In genomic region chr2:11111811-11112425, GRCh38 we compare ENCODE assay signal across 29 cellular contexts. TPM values are rescaled to one million over a fixed set of nuclear protein-coding genes. Genes with fewer than 3 reads are reported as not detected.
A peak's percentile ranks its signal among the peaks of the same experiment; 100 is the strongest.
DNase-seq lines count a peak whose midpoint lies in the region; ATAC-seq and TF ChIP-seq lines count a peak whose summit lies in the region.
"Had no signal": no experiment of that assay in that cellular context is flagged by ENCODE, and none has a peak within 500 bp of the region (broad histone marks: within the 10 kb centered on the region; RNA-seq: fewer than 3 reads in every experiment).

No MANE protein-coding gene starts in this region.

- H3K9me3 ChIP-seq in SK-N-SH, result no peaks in the 10 kb centered on the region
- H3K9me3 ChIP-seq: adrenal gland, stomach had no signal

- no peak overlapping the region for H3K4me3 Mint-ChIP-seq in activated T-helper 17 cell treated with anti-CD3 and anti-CD28 coated beads, Interleukin-2, amount 50 U/mL, for 72 hours
- H3K4me3 Mint-ChIP-seq in activated T-helper 2 cell treated with anti-CD3 and anti-CD28 coated beads, Interferon-gamma antibody, Interleukin-2, Interleukin-4, amounts not matched to agents 10 μg/mL and 5 μg/mL and 100 μg/mL, durations not matched to agents 14 hours and 24 hours and 36 hours (ENCODE audit: low read depth), result no peak overlapping the region
- H3K4me3 Mint-ChIP-seq: activated CD8-positive, alpha-beta T cell treated with anti-CD3 and anti-CD28 coated beads, Interleukin-2, amount 10 ng/mL, durations not matched to agents 7 days and 5 days; mesothelial cell of epicardium; nephron progenitor cell; type B pancreatic cell had no signal

- no peaks in the 10 kb centered on the region for H3K36me3 Mint-ChIP-seq in activated T-helper 17 cell treated with anti-CD3 and anti-CD28 coated beads, Interleukin-2, amount 50 U/mL, for 72 hours (ENCODE audit: low read depth)
- H3K36me3 Mint-ChIP-seq in activated T-helper 2 cell treated with anti-CD3 and anti-CD28 coated beads, Interferon-gamma antibody, Interleukin-2, Interleukin-4, amounts not matched to agents 10 μg/mL and 5 μg/mL and 100 μg/mL, durations not matched to agents 14 hours and 24 hours and 36 hours (ENCODE audit: low read depth), result no peaks in the 10 kb centered on the region
- H3K36me3 Mint-ChIP-seq: mesothelial cell of epicardium, type B pancreatic cell had no signal

- no peaks in the 10 kb centered on the region for H4K20me1 ChIP-seq in SK-N-SH (ENCODE audit: insufficient read depth)

- ATAC-seq in SK-N-SH treated with all-trans-retinoic acid at 6 μM for 48 hours (peak; percentile 39; the same call in 2 of the 3 replicates), GM18909 (IDR thresholded peaks at IDR 0.05; ENCODE audit: poor library complexity, unreplicated experiment) (no peak)
- peak; percentile 72 for ATAC-seq in activated T-helper 17 cell treated with anti-CD3 and anti-CD28 coated beads, Interleukin-2, amount 50 U/mL, for 72 hours (replicated peaks)
- ATAC-seq: activated CD8-positive, alpha-beta T cell treated with anti-CD3 and anti-CD28 coated beads, Interleukin-2, amount 10 ng/mL, durations not matched to agents 7 days and 5 days; left cardiac atrium had no signal

- no peaks in the 10 kb centered on the region for H3K79me2 ChIP-seq in SK-N-SH (ENCODE audit: insufficient read depth)

- no peak overlapping the region for H3K4me2 ChIP-seq in SK-N-SH

- H3K9ac ChIP-seq in SK-N-SH, result no peak overlapping the region

- POLR2A ChIA-PET in SK-N-SH (lab: Yijun Ruan, JAX), result no interaction called here

- TF ChIP-seq EP300 in SK-N-SH (IDR thresholded peaks at IDR 0.05; ENCODE audit: borderline replicate concordance in 1 of 2, low read depth in 1 of 2, low read length in 1 of 2), result no peak

- peak overlapping the region; percentile 6 for H3K27ac Mint-ChIP-seq in activated T-helper 17 cell treated with anti-CD3 and anti-CD28 coated beads, Interleukin-2, amount 50 U/mL, for 72 hours
- no peak overlapping the region for H3K27ac Mint-ChIP-seq in activated T-helper 2 cell treated with anti-CD3 and anti-CD28 coated beads, Interferon-gamma antibody, Interleukin-2, Interleukin-4, amounts not matched to agents 10 μg/mL and 5 μg/mL and 100 μg/mL, durations not matched to agents 14 hours and 24 hours and 36 hours
- H3K27ac Mint-ChIP-seq: activated CD8-positive, alpha-beta T cell treated with anti-CD3 and anti-CD28 coated beads, Interleukin-2, amount 10 ng/mL, durations not matched to agents 7 days and 5 days; mesothelial cell of epicardium; nephron progenitor cell; progenitor cell of endocrine pancreas; type B pancreatic cell had no signal

- H3K9me3 Mint-ChIP-seq in activated T-helper 17 cell treated with anti-CD3 and anti-CD28 coated beads, Interleukin-2, amount 50 U/mL, for 72 hours, result peaks cover 5% of the 10 kb centered on the region
- peaks cover 12% of the 10 kb centered on the region for H3K9me3 Mint-ChIP-seq in activated T-helper 2 cell treated with anti-CD3 and anti-CD28 coated beads, Interferon-gamma antibody, Interleukin-2, Interleukin-4, amounts not matched to agents 10 μg/mL and 5 μg/mL and 100 μg/mL, durations not matched to agents 14 hours and 24 hours and 36 hours
- H3K9me3 Mint-ChIP-seq: type B pancreatic cell had no signal

- WGBS in SK-N-SH (ENCODE audit: low lambda C conversion rate), result 83% methylated on average over 7 of the region's 13 CpGs

- DNase-seq in SK-N-SH (no peak), HT1080 (ENCODE audit: low read depth) (peak; percentile 45), mesenteric fat pad (ENCODE audit: low spot score) (peak; percentile 33), NCI-H226 (no peak)
- no peak for DNase-seq in activated T-helper 2 cell treated with anti-CD3 and anti-CD28 coated beads, Interferon-gamma antibody, Interleukin-2, Interleukin-4, amounts not matched to agents 10 μg/mL and 5 μg/mL and 100 μg/mL, durations not matched to agents 14 hours and 24 hours and 36 hours (ENCODE audit: low spot score)
- DNase-seq: activated CD8-positive, alpha-beta T cell treated with anti-CD3 and anti-CD28 coated beads, Interleukin-2, amount 10 ng/mL, durations not matched to agents 7 days and 5 days; caudate nucleus; DND-41; dorsolateral prefrontal cortex; erythroblast; Kasumi-1; left cardiac atrium; NCI-H1092 treated with DMSO at 0.1 percent for 48 hours; NCI-H2081 treated with DMSO at 0.1 percent for 48 hours; NCI-H69; nephron progenitor cell; SIG-M5; stimulated activated CD4-positive, alpha-beta T cell treated with anti-CD3 and anti-CD28 coated beads, Interleukin-1b, Interleukin-23, amount 100 ng/mL, for 48 hours; stomach; T-helper 2 cell had no signal

- H3K4me1 Mint-ChIP-seq in activated T-helper 17 cell treated with anti-CD3 and anti-CD28 coated beads, Interleukin-2, amount 50 U/mL, for 72 hours, result peaks cover 4% of the 10 kb centered on the region
- H3K4me1 Mint-ChIP-seq in activated T-helper 2 cell treated with anti-CD3 and anti-CD28 coated beads, Interferon-gamma antibody, Interleukin-2, Interleukin-4, amounts not matched to agents 10 μg/mL and 5 μg/mL and 100 μg/mL, durations not matched to agents 14 hours and 24 hours and 36 hours (ENCODE audit: low read depth), result peaks cover 1% of the 10 kb centered on the region
- H3K4me1 Mint-ChIP-seq: mesothelial cell of epicardium, nephron progenitor cell had no signal

- CTCF ChIA-PET in SK-N-SH (lab: Yijun Ruan, JAX), result interaction anchor here (1.1 kb wide), 2 partner anchors 18 to 279 kb away, joined by 3 to 5 read pairs; no protein-coding TSS in a partner anchor

- TF ChIP-seq CTCF in SK-N-SH (IDR thresholded peaks at IDR 0.05), result no peak

- H3K27me3 ChIP-seq in SK-N-SH (ENCODE audit: insufficient read depth), result no peaks in the 10 kb centered on the region; the same call in 1 of the 2 replicates
- H3K27me3 ChIP-seq: adrenal gland, dorsolateral prefrontal cortex had no signal

- H2AFZ ChIP-seq in SK-N-SH (ENCODE audit: low read depth), result no peak overlapping the region

- H3F3A ChIP-seq in SK-N-SH (replicated peaks; ENCODE audit: insufficient read depth), result no peaks in the 10 kb centered on the region

- no peaks in the 10 kb centered on the region for H3K4me1 ChIP-seq in SK-N-SH (ENCODE audit: control insufficient read depth in 1 of 2, insufficient read depth in 2 of 2, low read depth in 1 of 2, low read length in 1 of 2)
- H3K4me1 ChIP-seq: adrenal gland had no signal

- no peak overlapping the region for H3K27ac ChIP-seq in SK-N-SH (ENCODE audit: low read depth in 2 of 2, low read length in 1 of 2)
- H3K27ac ChIP-seq: adrenal gland, C4-2B, dorsolateral prefrontal cortex, stomach, VCaP had no signal

- no peaks in the 10 kb centered on the region for H3K9me2 ChIP-seq in SK-N-SH

- H3K4me3 ChIP-seq in SK-N-SH (ENCODE audit: low read depth in 2 of 2, low read length in 1 of 2), result no peak overlapping the region
- H3K4me3 ChIP-seq: adrenal gland, dorsolateral prefrontal cortex, stomach had no signal

- no peak for TF ChIP-seq RAD21 in SK-N-SH (IDR thresholded peaks at IDR 0.05; ENCODE audit: low read length)

- intact Hi-C loops in activated T-helper 2 cell treated with anti-CD3 and anti-CD28 coated beads, Interferon-gamma antibody, Interleukin-2, Interleukin-4, amounts not matched to agents 10 μg/mL and 5 μg/mL and 100 μg/mL, durations not matched to agents 14 hours and 24 hours and 36 hours (cut with micrococcal nuclease), result no loop called here

- no peaks in the 10 kb centered on the region for H3K27me3 Mint-ChIP-seq in activated T-helper 17 cell treated with anti-CD3 and anti-CD28 coated beads, Interleukin-2, amount 50 U/mL, for 72 hours
- peaks cover 39% of the 10 kb centered on the region for H3K27me3 Mint-ChIP-seq in activated T-helper 2 cell treated with anti-CD3 and anti-CD28 coated beads, Interferon-gamma antibody, Interleukin-2, Interleukin-4, amounts not matched to agents 10 μg/mL and 5 μg/mL and 100 μg/mL, durations not matched to agents 14 hours and 24 hours and 36 hours (ENCODE audit: low read depth)

- no peaks in the 10 kb centered on the region for H3K36me3 ChIP-seq in SK-N-SH (replicated peaks in 1 of 2; ENCODE audit: control insufficient read depth in 1 of 2, insufficient read depth in 2 of 2, low read length in 1 of 2)
- H3K36me3 ChIP-seq: adrenal gland, stomach had no signal

TF ChIP-seq in SK-N-SH treated with all-trans-retinoic acid at 6 μM for 48 hours, 23 proteins besides CTCF, POLR2A, EP300 and RAD21 (continues in another document):
- TF ChIP-seq ISL1 (CRISPR knock-in tag; IDR thresholded peaks at IDR 0.05), result no peak
- no peak for TF ChIP-seq TOX (CRISPR knock-in tag; IDR thresholded peaks at IDR 0.05; ENCODE audit: borderline replicate concordance)

TF ChIP-seq in SK-N-SH, 30 proteins besides CTCF, POLR2A, EP300 and RAD21:
- TF ChIP-seq NRF1 (IDR thresholded peaks at IDR 0.05; ENCODE audit: low read depth, low read length), result no peak

RNA-seq across cellular contexts. Expression of gene SLC66A3, which starts 43.3 kb away (rescaled TPM):
- 49.0 and 53.9 TPM in 2 replicates for polyA plus RNA-seq in SK-N-SH (2012; rRNA removed)
- polyA plus RNA-seq in SK-N-SH (2012; cell fraction: cytosol; rRNA removed), result 43.8 and 49.4 TPM in 2 replicates
- 40.4 and 57.5 TPM in 2 replicates for polyA plus RNA-seq in SK-N-SH (2012; cell fraction: nucleus; rRNA removed)
- 3.4 and 10.8 TPM in 2 replicates for total RNA-seq in HT1080 (2014; rRNA removed; shearing (Covaris generic))
- 13.0 and 13.8 TPM in 2 replicates for polyA plus RNA-seq in HT1080 (2015; cell fraction: cytosol; rRNA removed)
- 8.0 and 10.4 TPM in 2 replicates for polyA plus RNA-seq in HT1080 (2015; cell fraction: nucleus; rRNA removed)
- total RNA-seq in activated T-helper 17 cell treated with anti-CD3 and anti-CD28 coated beads, Interleukin-2, amount 50 U/mL, for 72 hours, result 10 to 100 TPM in 1 of 2 donors, 1 to 10 TPM in 1; 8.4 to 11.9 TPM
- total RNA-seq in mesenteric fat pad, result 19.9 TPM
- 10.0 and 10.3 TPM in 2 replicates for total RNA-seq in activated T-helper 2 cell treated with anti-CD3 and anti-CD28 coated beads, Interferon-gamma antibody, Interleukin-2, Interleukin-4, amounts not matched to agents 10 μg/mL and 5 μg/mL and 100 μg/mL, durations not matched to agents 14 hours and 24 hours and 36 hours

Comparison
In these comparisons a context has a peak if more than half of its experiments do, and no peak if none do; other contexts are left out.
1. DNase-seq: peak in HT1080 (single experiment) and mesenteric fat pad (single experiment); none in SK-N-SH (single experiment), NCI-H226 (single experiment) and activated T-helper 2 cell treated with anti-CD3 and anti-CD28 coated beads, Interferon-gamma antibody, Interleukin-2, Interleukin-4, amounts not matched to agents 10 μg/mL and 5 μg/mL and 100 μg/mL, durations not matched to agents 14 hours and 24 hours and 36 hours (single experiment).